21 cellular contexts compared by ENCODE assay signal in the genomic region with DNA sequence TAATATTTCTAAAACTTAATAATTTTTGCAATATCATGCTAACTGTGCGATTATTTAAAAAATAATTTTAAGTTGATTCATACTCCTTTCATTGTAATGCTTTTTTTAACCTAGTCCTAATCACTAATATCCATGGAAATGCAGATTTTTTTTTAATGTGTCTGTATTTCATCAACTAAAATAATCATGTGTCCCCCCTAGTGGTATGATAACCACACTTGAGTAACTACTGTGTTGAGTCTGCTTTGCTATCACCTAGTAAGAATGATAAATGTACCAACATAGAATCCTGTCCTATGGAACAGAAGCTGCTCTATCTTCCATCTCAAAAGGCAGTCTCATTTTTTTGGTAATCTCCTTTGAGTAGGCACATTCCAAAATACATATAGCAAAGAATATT. TPM values are rescaled to one million over a fixed set of nuclear protein-coding genes. Genes with fewer than 3 reads are reported as not detected.
A peak's percentile ranks its signal among the peaks of the same experiment; 100 is the strongest.
DNase-seq lines count a peak whose midpoint lies in the region; ATAC-seq and TF ChIP-seq lines count a peak whose summit lies in the region.
"Had no signal": no experiment of that assay in that cellular context is flagged by ENCODE, and none has a peak within 500 bp of the region (broad histone marks: within the 10 kb centered on the region; RNA-seq: fewer than 3 reads in every experiment).

No MANE protein-coding gene starts in this region.

- no peak overlapping the region for H3K4me3 Mint-ChIP-seq in HFFc6
- H3K4me3 Mint-ChIP-seq: CD8-positive, alpha-beta T cell had no signal

- H3K4me1 Mint-ChIP-seq in HFFc6 (ENCODE audit: low read depth): no peaks in the 10 kb centered on the region

- no peaks in the 10 kb centered on the region for H3K9me3 Mint-ChIP-seq in HFFc6
- H3K9me3 Mint-ChIP-seq: CD8-positive, alpha-beta T cell had no signal

- H3K36me3 ChIP-seq in MG63: no peaks in the 10 kb centered on the region
- H3K36me3 ChIP-seq: BLaER1 treated with 17β-estradiol and CSF1 and Interleukin-3, amounts not matched to agents 10 nM and 100 nM; SJSA1 had no signal

- DNase-seq in ELR (ENCODE audit: low read depth): peak; percentile 17
- DNase-seq in HFFc6: no peak
- peak; percentile 12 for DNase-seq in RKO (ENCODE audit: low spot score)
- DNase-seq in foreskin keratinocyte: no peak
- no peak for DNase-seq in MG63
- DNase-seq in head of caudate nucleus: no peak
- DNase-seq: Calu3; CD8-positive, alpha-beta T cell; GM23248; KBM-7; NCI-H1436; NCI-H2029 treated with DMSO at 0.1 percent for 48 hours; NCI-H510A treated with DMSO at 0.1 percent for 48 hours; NCI-H774; SW 1271; T-helper 2 cell had no signal

- peak; percentile 31 for TF ChIP-seq CTCF in HFFc6 (IDR thresholded peaks at IDR 0.05)
- TF ChIP-seq CTCF in foreskin keratinocyte (conservative IDR thresholded peaks at IDR 0.05): peak; percentile 22

- intact Hi-C loops in head of caudate nucleus (cut with DNase I): no loop called here

- no peak overlapping the region for H3K27ac Mint-ChIP-seq in HFFc6
- H3K27ac Mint-ChIP-seq: CD8-positive, alpha-beta T cell had no signal

- H3K36me3 Mint-ChIP-seq in HFFc6 (ENCODE audit: low read depth): no peaks in the 10 kb centered on the region
- H3K36me3 Mint-ChIP-seq: CD8-positive, alpha-beta T cell had no signal

- H3K4me1 ChIP-seq in foreskin keratinocyte: no peaks in the 10 kb centered on the region
- H3K4me1 ChIP-seq: BLaER1 treated with 17β-estradiol and CSF1 and Interleukin-3, amounts not matched to agents 10 nM and 100 nM; SJSA1 had no signal

- no peak overlapping the region for H3K4me3 ChIP-seq in MG63
- H3K4me3 ChIP-seq: BLaER1 treated with 17β-estradiol and CSF1 and Interleukin-3, amounts not matched to agents 10 nM and 100 nM; GM23248; SJSA1 had no signal

- no peaks in the 10 kb centered on the region for H3K27me3 ChIP-seq in foreskin keratinocyte
- no peaks in the 10 kb centered on the region for H3K27me3 ChIP-seq in MG63
- H3K27me3 ChIP-seq: BLaER1 treated with 17β-estradiol and CSF1 and Interleukin-3, amounts not matched to agents 10 nM and 100 nM; SJSA1 had no signal

- H3K27ac ChIP-seq in foreskin keratinocyte: no peak overlapping the region
- H3K27ac ChIP-seq: BLaER1 treated with 17β-estradiol and CSF1 and Interleukin-3, amounts not matched to agents 10 nM and 100 nM; GM23248; SJSA1 had no signal

- peaks cover 8% of the 10 kb centered on the region for H3K27me3 Mint-ChIP-seq in HFFc6 (ENCODE audit: insufficient read depth)

- ATAC-seq in foreskin keratinocyte: no peak
- no peak for ATAC-seq in GM21825 (IDR thresholded peaks at IDR 0.05; ENCODE audit: unreplicated experiment)
- ATAC-seq in HG03442 (IDR thresholded peaks at IDR 0.05; ENCODE audit: unreplicated experiment): no peak
- ATAC-seq: CD8-positive, alpha-beta T cell; HepG2 had no signal

- no peaks in the 10 kb centered on the region for H3K9me3 ChIP-seq in MG63
- H3K9me3 ChIP-seq: BLaER1 treated with 17β-estradiol and CSF1 and Interleukin-3, amounts not matched to agents 10 nM and 100 nM; SJSA1 had no signal

RNA-seq across cellular contexts. Expression of gene SYNE2, which starts 19.1 kb away (rescaled TPM):
- total RNA-seq in HFFc6 (2021; fragmentation: NEBNext Ultra II Directional; extraction: Animal tissue kit (Norgen Biotek cat#: 25700)): 1 to 10 TPM; 2.9 to 6.6 (median 6.2) TPM
- total RNA-seq in foreskin keratinocyte: 20.8 and 22.5 TPM in 2 replicates
- 5.2 and 6.9 TPM in 2 replicates for polyA plus RNA-seq in foreskin keratinocyte
- 2.6 and 8.2 TPM in 2 replicates for total RNA-seq in MG63 (2014; rRNA removed; shearing (Covaris generic); ENCODE audit: low replicate concordance)

Comparison
In these comparisons a context has a peak if more than half of its experiments do, and no peak if none do; other contexts are left out.
1. DNase-seq: peak in ELR (single experiment) and RKO (single experiment); none in HFFc6 (single experiment), foreskin keratinocyte (0 of 2), MG63 (single experiment) and head of caudate nucleus (0 of 42).